ENCODE assay signal across 24 cellular contexts in genomic region chr15:86649277-86649676, GRCh38.
"Had no signal": no experiment of that assay in that cellular context is flagged by ENCODE, and none has a peak within 500 bp of the region (broad histone marks: within the 10 kb centered on the region; RNA-seq: fewer than 3 reads in every experiment).

No MANE protein-coding gene starts in this region.

- H3K4me3 ChIP-seq: breast epithelium, coronary artery had no signal

- H3K36me3 Mint-ChIP-seq: IgD-negative memory B cell had no signal

- H3K4me3 Mint-ChIP-seq: activated naive CD8-positive, alpha-beta T cell treated with anti-CD3 and anti-CD28 coated beads, Interleukin-2, amount 10 ng/mL, durations not matched to agents 7 days and 5 days had no signal

- H3K9me3 ChIP-seq: breast epithelium, SK-N-SH had no signal

- H3K27ac ChIP-seq: breast epithelium, coronary artery had no signal

- H3K27me3 ChIP-seq: breast epithelium had no signal

- H3K9me2 ChIP-seq: SK-N-SH had no signal

- H3K27me3 Mint-ChIP-seq: activated naive CD8-positive, alpha-beta T cell treated with anti-CD3 and anti-CD28 coated beads, Interleukin-2, amount 10 ng/mL, durations not matched to agents 7 days and 5 days had no signal

- ATAC-seq: Panc1, Right ventricle myocardium inferior had no signal

- H3K9ac ChIP-seq: SK-N-SH had no signal

- H3K4me2 ChIP-seq: SK-N-SH had no signal

- DNase-seq: activated CD4-positive, alpha-beta T cell treated with anti-CD3 and anti-CD28 coated beads for 1 hour; activated CD4-positive, alpha-beta T cell treated with anti-CD3 and anti-CD28 coated beads, Interleukin-2, amount 50 U/mL, for 4 hours; activated CD8-positive, alpha-beta memory T cell treated with anti-CD3 and anti-CD28 coated beads for 24 hours; activated effector memory CD4-positive, alpha-beta T cell treated with Interleukin-2 at 50 U/mL for 16 hours; activated naive CD4-positive, alpha-beta T cell treated with Interleukin-2 at 50 U/mL for 16 hours; activated naive CD8-positive, alpha-beta T cell treated with anti-CD3 and anti-CD28 coated beads, Interleukin-2, amount 10 ng/mL, durations not matched to agents 7 days and 5 days; aorta; caudate nucleus; KG1; NCI-H1092; NCI-H1417; NCI-H1930; NCI-H2107; NCI-H2171 treated with DMSO at 0.1 percent for 48 hours; NCI-H226; NCI-H526 treated with DMSO at 0.1 percent for 48 hours; NCI-H82; RPMI8226; SK-N-SH had no signal

- H3K27ac Mint-ChIP-seq: activated naive CD8-positive, alpha-beta T cell treated with anti-CD3 and anti-CD28 coated beads, Interleukin-2, amount 10 ng/mL, durations not matched to agents 7 days and 5 days; IgD-negative memory B cell had no signal

- H3K4me1 ChIP-seq: breast epithelium had no signal

- H3K36me3 ChIP-seq: breast epithelium had no signal
